In the genomic region with DNA sequence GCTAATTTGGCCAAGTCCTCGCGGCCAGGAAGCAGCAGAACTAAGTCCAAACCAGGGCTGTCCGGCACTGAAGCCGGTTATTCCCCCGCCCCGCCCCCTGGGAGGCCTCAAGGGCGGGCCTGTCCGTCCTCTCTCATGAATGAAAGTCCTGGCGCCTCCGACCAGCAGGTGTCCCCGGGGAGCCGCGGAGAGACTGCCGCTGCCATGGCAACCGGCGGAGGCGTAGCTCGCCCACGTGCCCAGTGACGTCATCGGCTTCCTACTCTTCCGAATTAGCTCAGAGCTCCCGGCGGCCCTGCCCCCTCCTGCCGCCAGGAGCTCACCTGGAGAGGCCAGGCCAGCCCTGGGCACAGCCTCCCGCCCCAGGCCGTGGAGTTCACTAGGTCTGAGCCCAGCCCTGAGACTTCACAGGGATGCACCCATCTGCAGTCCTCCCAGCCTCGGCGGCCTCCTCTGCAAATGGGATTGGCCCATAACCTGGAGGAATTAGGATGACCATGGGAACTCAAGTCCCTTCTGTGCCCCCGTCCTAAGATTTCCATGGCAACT, we compare ENCODE assay signal across 8 cellular contexts. TPM values are rescaled to one million over a fixed set of nuclear protein-coding genes. Genes with fewer than 3 reads are reported as not detected.
A peak's percentile ranks its signal among the peaks of the same experiment; 100 is the strongest.
DNase-seq lines count a peak whose midpoint lies in the region; ATAC-seq and TF ChIP-seq lines count a peak whose summit lies in the region.

No MANE protein-coding gene starts in this region.

- H3K27ac ChIP-seq in esophagus (ENCODE audit: low read depth in 2 of 2, low read length in 1 of 2) (peak overlapping the region; percentile 93), mucosa of rectum (ENCODE audit: low read depth in 2 of 2, low read length in 2 of 2) (peak overlapping the region; percentile 92 to 95)

- H3K4me3 ChIP-seq in esophagus (ENCODE audit: low read depth in 1 of 2, low read length in 2 of 2) (peak overlapping the region; percentile 55 to 70), mucosa of rectum (ENCODE audit: low read length in 2 of 2) (peak overlapping the region; percentile 72 to 82)

- no peaks in the 10 kb centered on the region for H3K27me3 ChIP-seq in esophagus (ENCODE audit: control insufficient read depth in 1 of 2, insufficient read depth in 2 of 2, low read length in 2 of 2)
- H3K27me3 ChIP-seq in mucosa of rectum (ENCODE audit: control insufficient read depth in 2 of 2, insufficient read depth in 2 of 2, low read length in 2 of 2): no peaks in the 10 kb centered on the region

- ATAC-seq in GM21526 (IDR thresholded peaks at IDR 0.05; ENCODE audit: low FRiP score, unreplicated experiment): peak; percentile 42

- peaks cover 0 to 7% of the 10 kb centered on the region in 2 donors for H3K4me1 ChIP-seq in esophagus (ENCODE audit: control insufficient read depth in 2 of 2, insufficient read depth in 2 of 2, low read length in 1 of 2)
- H3K4me1 ChIP-seq in mucosa of rectum (ENCODE audit: control insufficient read depth in 2 of 2, insufficient read depth in 2 of 2, low read length in 2 of 2): peaks cover 13 to 19% of the 10 kb centered on the region in 2 donors

- H3K9me3 ChIP-seq in esophagus (ENCODE audit: control insufficient read depth in 2 of 2, insufficient read depth in 1 of 2, low read depth in 1 of 2, low read length in 1 of 2) (no peaks in the 10 kb centered on the region), mucosa of rectum (ENCODE audit: control insufficient read depth in 2 of 2, low read length in 2 of 2) (no peaks in the 10 kb centered on the region)

- peak overlapping the region; percentile 69 to 89 for H3K9ac ChIP-seq in mucosa of rectum (ENCODE audit: low read depth in 1 of 2, low read length in 2 of 2)

- peak; percentile 93 for DNase-seq in D341Med (ENCODE audit: low spot score)
- DNase-seq in KG1 (lab: John Stamatoyannopoulos, UW): peak; percentile 85
- peak; percentile 97 to 98 for DNase-seq in activated T-cell treated with anti-CD3 and anti-CD28 coated beads, Interleukin-2, amount 50 U/mL, for 48 hours
- DNase-seq in stimulated activated CD8-positive, alpha-beta memory T cell treated with anti-CD3 and anti-CD28 coated beads, Interleukin-4, amount 100 ng/mL, for 4 hours (ENCODE audit: low read depth in 2 of 2, low spot score in 1 of 2): peak; percentile 91 to 94

- 0 to 1% methylated on average over 29 to 30 of the region's 30 CpGs for WGBS in esophagus, 2 donors

- H3K36me3 ChIP-seq in esophagus (ENCODE audit: control insufficient read depth in 2 of 2, insufficient read depth in 2 of 2, low read length in 1 of 2) (peaks cover 0 to 6% of the 10 kb centered on the region in 2 donors), mucosa of rectum (ENCODE audit: control insufficient read depth in 2 of 2, insufficient read depth in 2 of 2, low read length in 2 of 2) (peaks cover 10 to 14% of the 10 kb centered on the region in 2 donors)

TF ChIP-seq in PFSK-1, 5 proteins besides CTCF, POLR2A, EP300 and RAD21:
- TF ChIP-seq FOXP2 (optimal IDR thresholded peaks at IDR 0.05; ENCODE audit: borderline replicate concordance, extremely low read depth, extremely low read length, insufficient read depth) (no peak), SIN3A (IDR thresholded peaks at IDR 0.05; ENCODE audit: borderline replicate concordance, insufficient read depth, low read length) (peak; percentile 83; the same call in 1 of the 2 replicates), TAF1 (IDR thresholded peaks at IDR 0.05; ENCODE audit: borderline replicate concordance, insufficient read depth, low read length) (0 out of 2 replicates have a peak, but pooled peaks have one; percentile 58), POLR2AphosphoS5 (IDR thresholded peaks at IDR 0.05; ENCODE audit: low read depth, low read length) (peak; percentile 87)
- TF ChIP-seq, protein P1, sequence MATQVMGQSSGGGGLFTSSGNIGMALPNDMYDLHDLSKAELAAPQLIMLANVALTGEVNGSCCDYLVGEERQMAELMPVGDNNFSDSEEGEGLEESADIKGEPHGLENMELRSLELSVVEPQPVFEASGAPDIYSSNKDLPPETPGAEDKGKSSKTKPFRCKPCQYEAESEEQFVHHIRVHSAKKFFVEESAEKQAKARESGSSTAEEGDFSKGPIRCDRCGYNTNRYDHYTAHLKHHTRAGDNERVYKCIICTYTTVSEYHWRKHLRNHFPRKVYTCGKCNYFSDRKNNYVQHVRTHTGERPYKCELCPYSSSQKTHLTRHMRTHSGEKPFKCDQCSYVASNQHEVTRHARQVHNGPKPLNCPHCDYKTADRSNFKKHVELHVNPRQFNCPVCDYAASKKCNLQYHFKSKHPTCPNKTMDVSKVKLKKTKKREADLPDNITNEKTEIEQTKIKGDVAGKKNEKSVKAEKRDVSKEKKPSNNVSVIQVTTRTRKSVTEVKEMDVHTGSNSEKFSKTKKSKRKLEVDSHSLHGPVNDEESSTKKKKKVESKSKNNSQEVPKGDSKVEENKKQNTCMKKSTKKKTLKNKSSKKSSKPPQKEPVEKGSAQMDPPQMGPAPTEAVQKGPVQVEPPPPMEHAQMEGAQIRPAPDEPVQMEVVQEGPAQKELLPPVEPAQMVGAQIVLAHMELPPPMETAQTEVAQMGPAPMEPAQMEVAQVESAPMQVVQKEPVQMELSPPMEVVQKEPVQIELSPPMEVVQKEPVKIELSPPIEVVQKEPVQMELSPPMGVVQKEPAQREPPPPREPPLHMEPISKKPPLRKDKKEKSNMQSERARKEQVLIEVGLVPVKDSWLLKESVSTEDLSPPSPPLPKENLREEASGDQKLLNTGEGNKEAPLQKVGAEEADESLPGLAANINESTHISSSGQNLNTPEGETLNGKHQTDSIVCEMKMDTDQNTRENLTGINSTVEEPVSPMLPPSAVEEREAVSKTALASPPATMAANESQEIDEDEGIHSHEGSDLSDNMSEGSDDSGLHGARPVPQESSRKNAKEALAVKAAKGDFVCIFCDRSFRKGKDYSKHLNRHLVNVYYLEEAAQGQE (IDR thresholded peaks at IDR 0.05; ENCODE audit: insufficient read depth in 1 of 2, low read depth in 2 of 2, low read length in 2 of 2): no peak

RNA-seq across cellular contexts. Expression of a gene that starts 1.3 kb away (rescaled TPM):
- 70.9 TPM for polyA plus RNA-seq in PFSK-1 (2012; ENCODE audit: insufficient read length, low read depth)
- 1 to 10 TPM; 4.8 to 6.5 TPM for polyA plus RNA-seq in esophagus

RNA-seq across cellular contexts. Expression of a gene that starts 13.7 kb away (rescaled TPM):
- polyA plus RNA-seq in PFSK-1 (2012; ENCODE audit: insufficient read length, low read depth): 68.4 TPM
- 10 to 100 TPM; 49.2 to 88.8 TPM for polyA plus RNA-seq in esophagus

RNA-seq across cellular contexts. Expression of a gene that starts 20.5 kb away (rescaled TPM):
- polyA plus RNA-seq in PFSK-1 (2012; ENCODE audit: insufficient read length, low read depth): 9.5 TPM
- polyA plus RNA-seq in esophagus: 10 to 100 TPM; 26.4 to 37.5 TPM

RNA-seq across cellular contexts. Expression of a gene that starts 21.2 kb away (rescaled TPM):
- 45.8 TPM for polyA plus RNA-seq in PFSK-1 (2012; ENCODE audit: insufficient read length, low read depth)
- 10 to 100 TPM; 23.2 to 42.3 TPM for polyA plus RNA-seq in esophagus

RNA-seq across cellular contexts. Expression of a gene that starts 42.5 kb away (rescaled TPM):
- polyA plus RNA-seq in PFSK-1 (2012; ENCODE audit: insufficient read length, low read depth): 2.5 TPM
- polyA plus RNA-seq in esophagus: 1 to 10 TPM; 3.5 to 5.4 TPM

Comparison
In these comparisons a context has a peak if more than half of its experiments do, and no peak if none do; other contexts are left out.
1. Peak in every context shown above with its lines: DNase-seq, ATAC-seq, H3K4me3 ChIP-seq and H3K27ac ChIP-seq.